Comparison of ENCODE assay signal across 13 cellular contexts in genomic region chr11:118258410-118258809, GRCh38. TPM values are rescaled to one million over a fixed set of nuclear protein-coding genes. Genes with fewer than 3 reads are reported as not detected.
A peak's percentile ranks its signal among the peaks of the same experiment; 100 is the strongest.
DNase-seq lines count a peak whose midpoint lies in the region; FAIRE-seq and TF ChIP-seq lines count a peak whose summit lies in the region.
"Had no signal": no experiment of that assay in that cellular context is flagged by ENCODE, and none has a peak within 500 bp of the region (broad histone marks: within the 10 kb centered on the region; RNA-seq: fewer than 3 reads in every experiment).

No MANE protein-coding gene starts in this region.

- peaks cover 29% of the 10 kb centered on the region for H3K36me3 Mint-ChIP-seq in activated naive CD4-positive, alpha-beta T cell treated with anti-CD3 and anti-CD28 coated beads, Interleukin-2, amount 10 ng/mL, durations not matched to agents 7 days and 5 days

- intact Hi-C loops in A673 (cut with micrococcal nuclease; ENCODE audit: unreplicated experiment): no loop called here
- intact Hi-C loops in OCI-LY7 (cut with micrococcal nuclease; ENCODE audit: unreplicated experiment): loop anchor here (5.0 kb wide), 2 partner anchors 61 to 94 kb away; no protein-coding TSS in a partner anchor

- BruUV-seq in A673 (replicated peaks; lab: Mats Ljungman, UMichigan) (no TSS peak), OCI-LY7 (replicated peaks; lab: Mats Ljungman, UMichigan) (no TSS peak)

- H3K4me2 ChIP-seq in OCI-LY7 (ENCODE audit: low read length): no peak overlapping the region

- peak; percentile 39 for DNase-seq in A673 (ENCODE audit: low spot score)
- no peak for DNase-seq in GM12865 (ENCODE audit: low read depth)
- DNase-seq in OCI-LY7 (ENCODE audit: low spot score): peak; percentile 29
- no peak for DNase-seq in epithelial cell of proximal tubule (ENCODE audit: low read depth)
- no peak for DNase-seq in D721Med (ENCODE audit: insufficient read length, low spot score)
- no peak for DNase-seq in HK-2 (ENCODE audit: unreplicated experiment)
- DNase-seq in activated naive CD4-positive, alpha-beta T cell treated with anti-CD3 and anti-CD28 coated beads, Interleukin-2, amount 10 ng/mL, durations not matched to agents 7 days and 5 days: no peak
- DNase-seq in NCI-H524 treated with DMSO at 0.1 percent for 48 hours (lab: John Stamatoyannopoulos, UW): no peak
- DNase-seq: activated CD8-positive, alpha-beta memory T cell treated with anti-CD3 and anti-CD28 coated beads, Interleukin-2, amount 10 ng/mL, durations not matched to agents 7 days and 5 days; KG1; NCI-H774; stimulated activated naive B cell treated with anti-CD40 and anti-IgM and Interleukin-4, amounts not matched to agents 10 μg/mL and 1 μg/mL and 100 μg/mL, for 72 hours; T-cell had no signal

- H3K4me3 Mint-ChIP-seq in activated naive CD4-positive, alpha-beta T cell treated with anti-CD3 and anti-CD28 coated beads, Interleukin-2, amount 10 ng/mL, durations not matched to agents 7 days and 5 days: no peak overlapping the region
- H3K4me3 Mint-ChIP-seq: activated CD8-positive, alpha-beta memory T cell treated with anti-CD3 and anti-CD28 coated beads, Interleukin-2, amount 10 ng/mL, durations not matched to agents 7 days and 5 days; stimulated activated naive B cell treated with anti-CD40 and anti-IgM and Interleukin-4, amounts not matched to agents 10 μg/mL and 1 μg/mL and 100 μg/mL, for 72 hours; T-cell had no signal

- H3K9me3 Mint-ChIP-seq in activated naive CD4-positive, alpha-beta T cell treated with anti-CD3 and anti-CD28 coated beads, Interleukin-2, amount 10 ng/mL, durations not matched to agents 7 days and 5 days: no peaks in the 10 kb centered on the region
- H3K9me3 Mint-ChIP-seq: T-cell had no signal

- CTCF ChIA-PET in A673 (lab: Charles Lee): no interaction called here
- CTCF ChIA-PET in OCI-LY7 (lab: Charles Lee; ENCODE audit: unreplicated experiment): no interaction called here
- CTCF ChIA-PET in activated naive CD4-positive, alpha-beta T cell treated with anti-CD3 and anti-CD28 coated beads, Interleukin-2, amount 10 ng/mL, durations not matched to agents 7 days and 5 days (lab: Charles Lee): interaction anchor here (1.0 to 2.6 kb wide), 7 partner anchors 10 to 60 kb away, joined by 3 to 9 read pairs (median 5); no protein-coding TSS in a partner anchor

- H3K9me3 ChIP-seq in A673 (ENCODE audit: low read depth, low read length, poor library complexity, severe bottlenecking): no peaks in the 10 kb centered on the region
- peaks cover 8% of the 10 kb centered on the region; the same call in 1 of the 2 replicates for H3K9me3 ChIP-seq in OCI-LY7 (ENCODE audit: low read length)

- TF ChIP-seq CTCF in A673 (conservative IDR thresholded peaks at IDR 0.05; ENCODE audit: low read depth, low read length) (peak; percentile 49), GM12865 (IDR thresholded peaks at IDR 0.05; ENCODE audit: insufficient read depth, low read depth, low read length, missing control alignments) (peak; percentile 17), OCI-LY7 (conservative IDR thresholded peaks at IDR 0.05; ENCODE audit: low read length) (peak; percentile 73), epithelial cell of proximal tubule (conservative IDR thresholded peaks at IDR 0.05; ENCODE audit: low read depth, low read length) (peak; percentile 46), D721Med (IDR thresholded peaks at IDR 0.05; ENCODE audit: insufficient read depth, missing control alignments) (no peak)

- H3K9me2 ChIP-seq in OCI-LY7 (ENCODE audit: insufficient read depth, low read length): no peaks in the 10 kb centered on the region

- no peak overlapping the region for H3K27ac Mint-ChIP-seq in activated naive CD4-positive, alpha-beta T cell treated with anti-CD3 and anti-CD28 coated beads, Interleukin-2, amount 10 ng/mL, durations not matched to agents 7 days and 5 days
- H3K27ac Mint-ChIP-seq: activated CD8-positive, alpha-beta memory T cell treated with anti-CD3 and anti-CD28 coated beads, Interleukin-2, amount 10 ng/mL, durations not matched to agents 7 days and 5 days; T-cell had no signal

- no peaks in the 10 kb centered on the region for H3K27me3 Mint-ChIP-seq in activated naive CD4-positive, alpha-beta T cell treated with anti-CD3 and anti-CD28 coated beads, Interleukin-2, amount 10 ng/mL, durations not matched to agents 7 days and 5 days
- H3K27me3 Mint-ChIP-seq: activated CD8-positive, alpha-beta memory T cell treated with anti-CD3 and anti-CD28 coated beads, Interleukin-2, amount 10 ng/mL, durations not matched to agents 7 days and 5 days had no signal

- H3K27me3 ChIP-seq in A673 (replicated peaks; ENCODE audit: insufficient read depth, low read depth, low read length, poor library complexity): peaks cover 69% of the 10 kb centered on the region

- FAIRE-seq in D721Med (lab: Jason Lieb, UNC): no peak

- no peak overlapping the region for H2AFZ ChIP-seq in OCI-LY7 (ENCODE audit: low read length)

- H4K20me1 ChIP-seq in OCI-LY7 (ENCODE audit: insufficient read depth, low read length): no peaks in the 10 kb centered on the region

- H3K79me2 ChIP-seq in OCI-LY7 (ENCODE audit: insufficient read depth, low read depth, low read length): no peaks in the 10 kb centered on the region

- POLR2A ChIA-PET in A673 (lab: Charles Lee; ENCODE audit: low non-redundant PET): no interaction called here
- POLR2A ChIA-PET in OCI-LY7 (lab: Charles Lee): interaction anchor here (1.7 kb wide), 1 partner anchor 9 kb away, joined by 4 read pairs; no protein-coding TSS in a partner anchor

- no peak overlapping the region for H3K27ac ChIP-seq in A673 (ENCODE audit: low read depth, low read length, poor library complexity, severe bottlenecking)
- H3K27ac ChIP-seq in OCI-LY7 (ENCODE audit: low read depth, low read length, poor library complexity, severe bottlenecking): no peak overlapping the region

- H3K4me1 Mint-ChIP-seq in activated naive CD4-positive, alpha-beta T cell treated with anti-CD3 and anti-CD28 coated beads, Interleukin-2, amount 10 ng/mL, durations not matched to agents 7 days and 5 days: peaks cover 39% of the 10 kb centered on the region

- H3K36me3 ChIP-seq in A673 (ENCODE audit: insufficient read depth, low read length, poor library complexity, severe bottlenecking) (no peaks in the 10 kb centered on the region), OCI-LY7 (ENCODE audit: insufficient read depth, low read length) (no peaks in the 10 kb centered on the region)

- H3K4me3 ChIP-seq in A673 (ENCODE audit: low read depth, low read length, poor library complexity, severe bottlenecking) (no peak overlapping the region), GM12865 (ENCODE audit: low read depth, low read length) (no peak overlapping the region), OCI-LY7 (ENCODE audit: low read depth, low read length, poor library complexity, severe bottlenecking) (no peak overlapping the region), epithelial cell of proximal tubule (ENCODE audit: low read depth, low read length) (no peak overlapping the region)

- no peaks in the 10 kb centered on the region for H3K4me1 ChIP-seq in A673 (ENCODE audit: insufficient read depth, low read length, poor library complexity, severe bottlenecking)
- no peaks in the 10 kb centered on the region for H3K4me1 ChIP-seq in OCI-LY7 (ENCODE audit: insufficient read depth, low read length, poor library complexity, severe bottlenecking)

RNA-seq across cellular contexts. Expression of gene MPZL2, which starts 5.7 kb away (rescaled TPM):
- total RNA-seq in A673 (2021) (not detected in 2 replicates), OCI-LY7 (2022) (not detected in 2 replicates), epithelial cell of proximal tubule (19.9 and 29.7 TPM in 2 replicates)
- not detected in 2 replicates for total RNA-seq in OCI-LY7 (2014; rRNA removed; shearing (Covaris generic))

RNA-seq across cellular contexts. Expression of gene MPZL3, which starts 6.2 kb away (rescaled TPM):
- total RNA-seq in A673 (2021) (0.33 and 0.52 TPM in 2 replicates), OCI-LY7 (2022) (5.8 and 6.9 TPM in 2 replicates), epithelial cell of proximal tubule (6.1 and 7.4 TPM in 2 replicates)
- 1.9 and 2.2 TPM in 2 replicates for total RNA-seq in OCI-LY7 (2014; rRNA removed; shearing (Covaris generic))

RNA-seq across cellular contexts. Expression of gene JAML, which starts 33.6 kb away (rescaled TPM):
- not detected in 2 replicates for total RNA-seq in A673 (2021)
- total RNA-seq in OCI-LY7 (2014; rRNA removed; shearing (Covaris generic)): 0.73 and 1.4 TPM in 2 replicates
- total RNA-seq in OCI-LY7 (2022): 0.63 and 0.74 TPM in 2 replicates
- not detected in 2 replicates for total RNA-seq in epithelial cell of proximal tubule

RNA-seq across cellular contexts. Expression of gene CD3E, which starts 46.1 kb away (rescaled TPM):
- total RNA-seq in A673 (2021) (not detected in 2 replicates), OCI-LY7 (2022) (1.7 and 2.0 TPM in 2 replicates), epithelial cell of proximal tubule (not detected in 2 replicates)
- not detected in 2 replicates for total RNA-seq in OCI-LY7 (2014; rRNA removed; shearing (Covaris generic))

Comparison
In these comparisons a context has a peak if more than half of its experiments do, and no peak if none do; other contexts are left out.
1. DNase-seq: peak in A673 (single experiment) and OCI-LY7 (single experiment); none in GM12865 (single experiment), epithelial cell of proximal tubule (single experiment), D721Med (single experiment), HK-2 (single experiment), activated naive CD4-positive, alpha-beta T cell treated with anti-CD3 and anti-CD28 coated beads, Interleukin-2, amount 10 ng/mL, durations not matched to agents 7 days and 5 days (single experiment) and NCI-H524 treated with DMSO at 0.1 percent for 48 hours (single experiment).
2. RNA of gene MPZL2, which starts 5.7 kb away (total RNA-seq): 19.9 to 29.7 TPM in epithelial cell of proximal tubule; not detected in A673 and not detected in OCI-LY7; every median in the first group is over 10 times any median in the second.